13 cellular contexts compared by ENCODE assay signal in the genomic region with DNA sequence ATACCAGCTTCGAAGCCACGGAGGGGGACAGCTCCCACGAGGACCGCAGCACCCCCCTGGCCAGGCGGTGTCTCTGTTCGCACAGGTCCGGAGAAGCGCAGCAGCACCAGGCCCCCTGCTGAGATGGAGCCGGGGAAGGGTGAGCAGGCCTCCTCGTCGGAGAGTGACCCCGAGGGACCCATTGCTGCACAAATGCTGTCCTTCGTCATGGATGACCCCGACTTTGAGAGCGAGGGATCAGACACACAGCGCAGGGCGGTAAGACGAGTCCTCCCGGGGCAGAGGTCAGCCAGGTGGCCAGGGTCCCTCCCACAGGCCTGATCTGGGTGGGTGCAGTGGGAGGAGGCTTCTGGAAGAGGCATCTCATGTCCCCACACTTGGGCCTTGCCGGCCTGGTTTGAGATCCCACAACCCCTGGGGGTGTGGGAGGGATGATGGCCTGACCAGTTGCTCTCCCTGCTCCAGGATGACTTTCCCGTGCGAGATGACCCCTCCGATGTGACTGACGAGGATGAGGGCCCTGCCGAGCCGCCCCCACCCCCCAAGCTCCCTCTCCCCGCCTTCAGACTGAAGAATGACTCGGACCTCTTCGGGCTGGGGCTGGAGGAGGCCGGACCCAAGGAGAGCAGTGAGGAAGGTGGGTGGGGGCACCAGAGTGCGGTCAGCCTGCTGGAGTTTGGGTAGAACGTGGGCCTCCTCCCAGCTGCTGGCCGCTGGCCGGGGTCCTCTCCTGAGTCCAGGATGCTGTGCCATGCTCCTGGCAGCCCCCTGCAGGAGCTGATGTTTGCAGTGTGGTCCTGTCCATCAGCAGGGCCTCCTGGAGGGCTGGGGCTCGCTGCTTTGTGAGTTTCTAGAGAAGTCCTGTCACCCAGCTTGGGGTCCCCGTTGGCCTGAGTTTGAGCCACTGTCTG. TPM values are rescaled to one million over a fixed set of nuclear protein-coding genes. Genes with fewer than 3 reads are reported as not detected.
DNase-seq lines count a peak whose midpoint lies in the region; ATAC-seq and TF ChIP-seq lines count a peak whose summit lies in the region.
"Had no signal": no experiment of that assay in that cellular context is flagged by ENCODE, and none has a peak within 500 bp of the region (broad histone marks: within the 10 kb centered on the region; RNA-seq: fewer than 3 reads in every experiment).

No MANE protein-coding gene starts in this region.

- peak overlapping the region; percentile 3 for H3K4me3 Mint-ChIP-seq in activated naive CD4-positive, alpha-beta T cell treated with anti-CD3 and anti-CD28 coated beads, Interleukin-2, amount 50 U/mL, for 24 hours
- no peak overlapping the region for H3K4me3 Mint-ChIP-seq in activated naive CD4-positive, alpha-beta T cell treated with anti-CD3 and anti-CD28 coated beads for 36 hours
- H3K4me3 Mint-ChIP-seq in chondrocyte (ENCODE audit: unreplicated experiment) = no peak overlapping the region
- H3K4me3 Mint-ChIP-seq in stimulated activated effector memory CD8-positive, alpha-beta T cell treated with anti-CD3 and anti-CD28 coated beads, Interleukin-12 subunit alpha, Interleukin-12 subunit beta, amount 100 ng/mL, for 72 hours = no peak overlapping the region
- H3K4me3 Mint-ChIP-seq: activated T-helper 1 cell treated with anti-CD3 and anti-CD28 coated beads, Interleukin-12 subunit alpha, Interleukin-12 subunit beta, Interleukin-2, Interleukin-4 antibody, amounts not matched to agents 30 ng/mL and 10 ng/mL and 1 ng/mL, durations not matched to agents 14 hours and 24 hours and 36 hours had no signal

- ATAC-seq in stimulated activated effector memory CD8-positive, alpha-beta T cell treated with anti-CD3 and anti-CD28 coated beads, Interleukin-12 subunit alpha, Interleukin-12 subunit beta, amount 100 ng/mL, for 72 hours = no peak
- ATAC-seq in stimulated activated naive CD8-positive, alpha-beta T cell treated with anti-CD3 and anti-CD28 coated beads, Interleukin-15, Interleukin-2, amounts not matched to agents 100 U/mL and 50 U/mL, for 24 hours = no peak
- ATAC-seq: Right ventricle myocardium inferior had no signal

- H3K4me1 Mint-ChIP-seq in activated naive CD4-positive, alpha-beta T cell treated with anti-CD3 and anti-CD28 coated beads, Interleukin-2, amount 50 U/mL, for 24 hours = peaks cover 8% of the 10 kb centered on the region
- H3K4me1 Mint-ChIP-seq in activated naive CD4-positive, alpha-beta T cell treated with anti-CD3 and anti-CD28 coated beads for 36 hours (ENCODE audit: low read depth) = peaks cover 9% of the 10 kb centered on the region
- peaks cover 35% of the 10 kb centered on the region for H3K4me1 Mint-ChIP-seq in chondrocyte (ENCODE audit: low read depth)
- H3K4me1 Mint-ChIP-seq in stimulated activated effector memory CD8-positive, alpha-beta T cell treated with anti-CD3 and anti-CD28 coated beads, Interleukin-12 subunit alpha, Interleukin-12 subunit beta, amount 100 ng/mL, for 72 hours = peaks cover 19% of the 10 kb centered on the region

- peaks cover 3% of the 10 kb centered on the region for H3K36me3 Mint-ChIP-seq in activated naive CD4-positive, alpha-beta T cell treated with anti-CD3 and anti-CD28 coated beads, Interleukin-2, amount 50 U/mL, for 24 hours
- H3K36me3 Mint-ChIP-seq in activated naive CD4-positive, alpha-beta T cell treated with anti-CD3 and anti-CD28 coated beads for 36 hours (ENCODE audit: low read depth) = peaks cover 3% of the 10 kb centered on the region
- H3K36me3 Mint-ChIP-seq in chondrocyte (ENCODE audit: low read depth) = peaks cover 3% of the 10 kb centered on the region
- peaks cover 34% of the 10 kb centered on the region for H3K36me3 Mint-ChIP-seq in stimulated activated effector memory CD8-positive, alpha-beta T cell treated with anti-CD3 and anti-CD28 coated beads, Interleukin-12 subunit alpha, Interleukin-12 subunit beta, amount 100 ng/mL, for 72 hours

- H3K27ac Mint-ChIP-seq in activated naive CD4-positive, alpha-beta T cell treated with anti-CD3 and anti-CD28 coated beads, Interleukin-2, amount 50 U/mL, for 24 hours = peak overlapping the region; percentile 57
- H3K27ac Mint-ChIP-seq in activated naive CD4-positive, alpha-beta T cell treated with anti-CD3 and anti-CD28 coated beads for 36 hours = no peak overlapping the region
- peak overlapping the region; percentile 94 for H3K27ac Mint-ChIP-seq in chondrocyte (ENCODE audit: unreplicated experiment)
- peak overlapping the region; percentile 58 for H3K27ac Mint-ChIP-seq in stimulated activated effector memory CD8-positive, alpha-beta T cell treated with anti-CD3 and anti-CD28 coated beads, Interleukin-12 subunit alpha, Interleukin-12 subunit beta, amount 100 ng/mL, for 72 hours
- H3K27ac Mint-ChIP-seq: activated T-helper 1 cell treated with anti-CD3 and anti-CD28 coated beads, Interleukin-12 subunit alpha, Interleukin-12 subunit beta, Interleukin-2, Interleukin-4 antibody, amounts not matched to agents 30 ng/mL and 10 ng/mL and 1 ng/mL, durations not matched to agents 14 hours and 24 hours and 36 hours had no signal

- TF ChIP-seq CTCF in chondrocyte (IDR thresholded peaks at IDR 0.05) = no peak

- intact Hi-C loops in activated naive CD4-positive, alpha-beta T cell treated with anti-CD3 and anti-CD28 coated beads for 36 hours (cut with micrococcal nuclease) = no loop called here

- CTCF ChIA-PET in activated naive CD4-positive, alpha-beta T cell treated with anti-CD3 and anti-CD28 coated beads for 36 hours (lab: Charles Lee) = interaction anchor here (0.5 kb wide), 1 partner anchor 22 kb away, joined by 3 read pairs; no protein-coding TSS in a partner anchor

- H3K27me3 Mint-ChIP-seq in activated naive CD4-positive, alpha-beta T cell treated with anti-CD3 and anti-CD28 coated beads, Interleukin-2, amount 50 U/mL, for 24 hours = no peaks in the 10 kb centered on the region
- H3K27me3 Mint-ChIP-seq in activated naive CD4-positive, alpha-beta T cell treated with anti-CD3 and anti-CD28 coated beads for 36 hours (ENCODE audit: low read depth) = no peaks in the 10 kb centered on the region
- H3K27me3 Mint-ChIP-seq in chondrocyte (ENCODE audit: low read depth) = no peaks in the 10 kb centered on the region

- no peaks in the 10 kb centered on the region for H3K9me3 Mint-ChIP-seq in activated naive CD4-positive, alpha-beta T cell treated with anti-CD3 and anti-CD28 coated beads, Interleukin-2, amount 50 U/mL, for 24 hours
- H3K9me3 Mint-ChIP-seq in activated naive CD4-positive, alpha-beta T cell treated with anti-CD3 and anti-CD28 coated beads for 36 hours = no peaks in the 10 kb centered on the region
- no peaks in the 10 kb centered on the region for H3K9me3 Mint-ChIP-seq in chondrocyte (ENCODE audit: low read depth)
- no peaks in the 10 kb centered on the region for H3K9me3 Mint-ChIP-seq in stimulated activated effector memory CD8-positive, alpha-beta T cell treated with anti-CD3 and anti-CD28 coated beads, Interleukin-12 subunit alpha, Interleukin-12 subunit beta, amount 100 ng/mL, for 72 hours
- H3K9me3 Mint-ChIP-seq: activated T-helper 1 cell treated with anti-CD3 and anti-CD28 coated beads, Interleukin-12 subunit alpha, Interleukin-12 subunit beta, Interleukin-2, Interleukin-4 antibody, amounts not matched to agents 30 ng/mL and 10 ng/mL and 1 ng/mL, durations not matched to agents 14 hours and 24 hours and 36 hours had no signal

- DNase-seq in activated naive CD4-positive, alpha-beta T cell treated with anti-CD3 and anti-CD28 coated beads for 36 hours = no peak
- DNase-seq in chondrocyte (ENCODE audit: low spot score) (no peak), iPS-NIHi11 (ENCODE audit: low spot score) (no peak)
- peak in 1 of 2 donors; percentile 52 for DNase-seq in stimulated activated effector memory CD8-positive, alpha-beta T cell treated with anti-CD3 and anti-CD28 coated beads, Interleukin-12 subunit alpha, Interleukin-12 subunit beta, amount 100 ng/mL, for 72 hours (ENCODE audit: low spot score in 2 of 2)
- no peak for DNase-seq in stimulated activated naive CD8-positive, alpha-beta T cell treated with anti-CD3 and anti-CD28 coated beads, Interleukin-15, Interleukin-2, amounts not matched to agents 100 U/mL and 50 U/mL, for 24 hours
- DNase-seq: activated CD4-positive, alpha-beta T cell treated with anti-CD3 and anti-CD28 coated beads, Interleukin-2, amount 50 U/mL, for 4 hours; COR-L47; NCI-H2081 treated with DMSO at 0.1 percent for 48 hours; NCI-H774; occipital lobe had no signal

RNA-seq across cellular contexts. Expression of gene AJM1, which starts 2.8 kb away (rescaled TPM):
- total RNA-seq in activated naive CD4-positive, alpha-beta T cell treated with anti-CD3 and anti-CD28 coated beads for 36 hours = 1 to 10 TPM; 1.7 to 2.0 TPM
- 6.3 to 7.5 TPM (median 7.4 TPM) in 3 replicates for total RNA-seq in chondrocyte

RNA-seq across cellular contexts. Expression of gene PHPT1, which starts 9.7 kb away (rescaled TPM):
- total RNA-seq in activated naive CD4-positive, alpha-beta T cell treated with anti-CD3 and anti-CD28 coated beads for 36 hours = 100 to 1,000 TPM; 110 to 116 TPM
- total RNA-seq in chondrocyte = 165 to 193 TPM (median 192 TPM) in 3 replicates

RNA-seq across cellular contexts. Expression of gene MAMDC4, which starts 12.7 kb away (rescaled TPM):
- total RNA-seq in activated naive CD4-positive, alpha-beta T cell treated with anti-CD3 and anti-CD28 coated beads for 36 hours = 10 to 100 TPM; 15.9 to 16.1 TPM
- total RNA-seq in chondrocyte = 7.7 to 9.2 TPM (median 7.7 TPM) in 3 replicates

RNA-seq across cellular contexts. Expression of gene EDF1, which starts 26.6 kb away (rescaled TPM):
- 100 to 1,000 TPM; 259 to 288 TPM for total RNA-seq in activated naive CD4-positive, alpha-beta T cell treated with anti-CD3 and anti-CD28 coated beads for 36 hours
- total RNA-seq in chondrocyte = 296 to 328 TPM (median 320 TPM) in 3 replicates

RNA-seq across cellular contexts. Expression of gene RABL6, which starts 31.7 kb away (rescaled TPM):
- total RNA-seq in activated naive CD4-positive, alpha-beta T cell treated with anti-CD3 and anti-CD28 coated beads for 36 hours = 10 to 100 TPM; 74.9 to 82.7 TPM
- total RNA-seq in chondrocyte = 61.5 to 71.8 TPM (median 62.2 TPM) in 3 replicates
